In genomic region chr4:158189409-158189808, GRCh38 we compare ENCODE assay signal across 18 cellular contexts.
"Had no signal": no experiment of that assay in that cellular context is flagged by ENCODE, and none has a peak within 500 bp of the region (broad histone marks: within the 10 kb centered on the region; RNA-seq: fewer than 3 reads in every experiment).

No MANE protein-coding gene starts in this region.

- ATAC-seq: foreskin keratinocyte; left cardiac atrium; naive thymus-derived CD4-positive, alpha-beta T cell; psoas muscle; right lobe of liver; stimulated activated effector memory CD8-positive, alpha-beta T cell treated with anti-CD3 and anti-CD28 coated beads, Interleukin-12 subunit alpha, Interleukin-12 subunit beta, amount 100 ng/mL, for 72 hours; stimulated activated naive CD8-positive, alpha-beta T cell treated with anti-CD3 and anti-CD28 coated beads, Interleukin-15, Interleukin-2, amounts not matched to agents 100 U/mL and 50 U/mL, for 24 hours had no signal

- DNase-seq: colonic mucosa; dermis blood vessel endothelial cell; foreskin keratinocyte; head of caudate nucleus; kidney; left cardiac atrium; left ventricle myocardium inferior; naive thymus-derived CD4-positive, alpha-beta T cell; nephron progenitor cell; psoas muscle; retina; right lobe of liver; stimulated activated CD4-positive, alpha-beta T cell treated with anti-CD3 and anti-CD28 coated beads, Interleukin-4, amount 100 ng/mL, for 1 hour; stimulated activated CD8-positive, alpha-beta memory T cell treated with anti-CD3 and anti-CD28 coated beads, Interleukin-4, amount 100 ng/mL, for 48 hours; stimulated activated naive CD8-positive, alpha-beta T cell treated with anti-CD3 and anti-CD28 coated beads, Interleukin-15, Interleukin-2, amounts not matched to agents 100 U/mL and 50 U/mL, for 24 hours; thyroid gland; upper lobe of left lung had no signal
